Comparison of ENCODE assay signal across 9 cellular contexts in the genomic region with DNA sequence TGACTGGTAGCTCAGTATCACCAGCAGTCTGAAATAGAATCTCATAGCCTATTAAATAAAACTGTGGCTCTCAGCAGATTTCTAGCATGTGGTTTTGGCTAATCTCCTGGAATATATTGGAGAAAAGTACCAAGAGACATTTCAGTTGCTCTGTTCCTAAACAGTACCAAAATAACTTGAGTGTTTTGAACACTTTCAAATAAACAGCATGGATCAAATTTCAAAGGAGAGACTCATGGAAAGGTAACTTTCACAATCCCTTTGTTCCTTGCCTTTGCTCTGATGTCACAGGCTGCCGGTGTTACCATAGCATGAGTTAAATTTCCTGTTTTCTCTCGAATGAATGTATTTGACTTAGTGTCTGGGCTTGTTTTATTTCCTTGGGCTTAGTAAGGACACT. TPM values are rescaled to one million over a fixed set of nuclear protein-coding genes. Genes with fewer than 3 reads are reported as not detected.
DNase-seq lines count a peak whose midpoint lies in the region; ATAC-seq and TF ChIP-seq lines count a peak whose summit lies in the region.
"Had no signal": no experiment of that assay in that cellular context is flagged by ENCODE, and none has a peak within 500 bp of the region (broad histone marks: within the 10 kb centered on the region; RNA-seq: fewer than 3 reads in every experiment).

No MANE protein-coding gene starts in this region.

- H3K27ac Mint-ChIP-seq in natural killer cell treated with Interleukin-12 subunit alpha and Interleukin-12 subunit beta and Interleukin-15 and Interleukin-18, amount 100 ng/mL, for 72 hours, result peak overlapping the region in 1 of 2 donors; percentile 48
- no peak overlapping the region for H3K27ac Mint-ChIP-seq in natural killer cell

- peaks cover 0 to 11% of the 10 kb centered on the region in 2 donors for H3K27me3 Mint-ChIP-seq in natural killer cell treated with Interleukin-12 subunit alpha and Interleukin-12 subunit beta and Interleukin-15 and Interleukin-18, amount 100 ng/mL, for 72 hours
- peaks cover 0 to 9% of the 10 kb centered on the region in 2 donors for H3K27me3 Mint-ChIP-seq in natural killer cell (ENCODE audit: low read depth in 2 of 2)

- peak overlapping the region; percentile 30 for H3K4me3 Mint-ChIP-seq in natural killer cell treated with Interleukin-12 subunit alpha and Interleukin-12 subunit beta and Interleukin-15 and Interleukin-18, amount 100 ng/mL, for 72 hours
- no peak overlapping the region for H3K4me3 Mint-ChIP-seq in natural killer cell

- no peak overlapping the region for H3K4me3 ChIP-seq in adrenal gland
- H3K4me3 ChIP-seq in uterus, result no peak overlapping the region

- no peak for TF ChIP-seq CTCF in natural killer cell (IDR thresholded peaks at IDR 0.05)
- no peak for TF ChIP-seq CTCF in adrenal gland (IDR thresholded peaks at IDR 0.05)
- no peak for TF ChIP-seq CTCF in uterus (IDR thresholded peaks at IDR 0.05)

- intact Hi-C loops in natural killer cell (cut with micrococcal nuclease), result no loop called here
- intact Hi-C loops in adrenal gland (cut with DNase I), result no loop called here
- intact Hi-C loops in uterus (cut with DNase I; ENCODE audit: low total_unique reads), result no loop called here

- no peak for ATAC-seq in natural killer cell treated with Interleukin-12 subunit alpha and Interleukin-12 subunit beta and Interleukin-15 and Interleukin-18, amount 100 ng/mL, for 72 hours
- ATAC-seq in natural killer cell (no peak), HG02798 (IDR thresholded peaks at IDR 0.05; ENCODE audit: poor library complexity, unreplicated experiment) (no peak)

- no peaks in the 10 kb centered on the region for H3K36me3 ChIP-seq in adrenal gland (replicated peaks in 1 of 2)
- H3K36me3 ChIP-seq in uterus, result no peaks in the 10 kb centered on the region

- H3K9me3 ChIP-seq in adrenal gland (replicated peaks in 1 of 3) (no peaks in the 10 kb centered on the region), uterus (no peaks in the 10 kb centered on the region)

- TF ChIP-seq POLR2A in adrenal gland (IDR thresholded peaks at IDR 0.05) (no peak), uterus (IDR thresholded peaks at IDR 0.05) (no peak)

- H3K27me3 ChIP-seq in adrenal gland (no peaks in the 10 kb centered on the region), layer of hippocampus (ENCODE audit: control insufficient read depth, insufficient read depth, low read length) (no peaks in the 10 kb centered on the region), uterus (no peaks in the 10 kb centered on the region)

- H3K27ac ChIP-seq in adrenal gland (peak overlapping the region; percentile 39 to 83 (median 65)), layer of hippocampus (ENCODE audit: low read depth, low read length) (peak overlapping the region; percentile 4), uterus (peak overlapping the region; percentile 2 to 55)

- no peaks in the 10 kb centered on the region for H3K9me3 Mint-ChIP-seq in natural killer cell treated with Interleukin-12 subunit alpha and Interleukin-12 subunit beta and Interleukin-15 and Interleukin-18, amount 100 ng/mL, for 72 hours
- no peaks in the 10 kb centered on the region for H3K9me3 Mint-ChIP-seq in natural killer cell

- no peaks in the 10 kb centered on the region for H3K36me3 Mint-ChIP-seq in natural killer cell treated with Interleukin-12 subunit alpha and Interleukin-12 subunit beta and Interleukin-15 and Interleukin-18, amount 100 ng/mL, for 72 hours
- H3K36me3 Mint-ChIP-seq in natural killer cell, result no peaks in the 10 kb centered on the region

- no peak for DNase-seq in natural killer cell treated with Interleukin-12 subunit alpha and Interleukin-12 subunit beta and Interleukin-15 and Interleukin-18, amount 100 ng/mL, for 72 hours (ENCODE audit: low spot score)
- DNase-seq in natural killer cell (no peak), adrenal gland (peak in 1 of 7 donors; percentile 25), uterus (no peak), NAMALWA (ENCODE audit: low spot score) (no peak)
- no peak for DNase-seq in activated CD8-positive, alpha-beta memory T cell treated with anti-CD3 and anti-CD28 coated beads, Interleukin-2, amount 50 U/mL, for 4 hours
- DNase-seq: NCI-H187 treated with DMSO at 0.1 percent for 48 hours had no signal

- peaks cover 28 to 33% of the 10 kb centered on the region in 2 donors for H3K4me1 Mint-ChIP-seq in natural killer cell treated with Interleukin-12 subunit alpha and Interleukin-12 subunit beta and Interleukin-15 and Interleukin-18, amount 100 ng/mL, for 72 hours (ENCODE audit: low read depth in 2 of 2)
- H3K4me1 Mint-ChIP-seq in natural killer cell, result peaks cover 21 to 25% of the 10 kb centered on the region in 2 donors

- WGBS in adrenal gland, 4 donors, result 17 to 40% (median 22%) methylated on average over 2 of the region's 2 CpGs

- H3K4me1 ChIP-seq in adrenal gland (replicated peaks in 1 of 2) (peaks cover 23 to 33% of the 10 kb centered on the region in 2 donors), uterus (no peaks in the 10 kb centered on the region)

RNA-seq across cellular contexts. Expression of a gene that starts 3.4 kb away (rescaled TPM):
- 1 to 10 TPM; 4.3 to 8.0 TPM for total RNA-seq in natural killer cell treated with Interleukin-12 subunit alpha and Interleukin-12 subunit beta and Interleukin-15 and Interleukin-18, amount 100 ng/mL, for 72 hours
- total RNA-seq in natural killer cell (1 to 10 TPM; 1.2 to 7.4 (median 1.4) TPM), adrenal gland (10 to 100 TPM in 1 of 8 donors, 1 to 10 TPM in 7; 2.5 to 11.3 (median 4.2) TPM), uterus (1 to 10 TPM in 2 of 4 donors, under 1 TPM in 1, not detected in 1; 0.51 to 3.7 (median 2.8) TPM)
- polyA plus RNA-seq in adrenal gland, result 10 to 100 TPM in 1 of 3 donors, 1 to 10 TPM in 2; 3.2 to 11.7 (median 4.5) TPM

RNA-seq across cellular contexts. Expression of a gene that starts 23.0 kb away (rescaled TPM):
- 10 to 100 TPM; 30.1 to 37.4 TPM for total RNA-seq in natural killer cell treated with Interleukin-12 subunit alpha and Interleukin-12 subunit beta and Interleukin-15 and Interleukin-18, amount 100 ng/mL, for 72 hours
- total RNA-seq in natural killer cell (10 to 100 TPM; 50.9 to 56.0 (median 54.5) TPM), adrenal gland (10 to 100 TPM; 43.0 to 79.1 (median 51.3) TPM), uterus (10 to 100 TPM; 12.8 to 27.1 (median 14.0) TPM)
- polyA plus RNA-seq in adrenal gland, result 10 to 100 TPM; 41.5 to 66.7 (median 41.9) TPM

RNA-seq across cellular contexts. Expression of a gene that starts 51.3 kb away (rescaled TPM):
- total RNA-seq in natural killer cell treated with Interleukin-12 subunit alpha and Interleukin-12 subunit beta and Interleukin-15 and Interleukin-18, amount 100 ng/mL, for 72 hours, result 10 to 100 TPM; 73.5 to 76.6 TPM
- total RNA-seq in natural killer cell (10 to 100 TPM; 47.5 to 77.1 (median 57.9) TPM), adrenal gland (100 to 1,000 TPM in 2 of 8 donors, 10 to 100 TPM in 6; 52.2 to 108 (median 86.0) TPM), uterus (100 to 1,000 TPM in 1 of 4 donors, 10 to 100 TPM in 3; 39.0 to 333 (median 48.6) TPM)
- polyA plus RNA-seq in adrenal gland, result 10 to 100 TPM; 54.6 to 79.3 (median 68.0) TPM

Comparison
In these comparisons a context has a peak if more than half of its experiments do, and no peak if none do; other contexts are left out.
1. H3K27ac ChIP-seq: peak in every context shown above with its lines; median percentile 65 in adrenal gland; 28 in uterus; 4 in layer of hippocampus.